In the genomic region with DNA sequence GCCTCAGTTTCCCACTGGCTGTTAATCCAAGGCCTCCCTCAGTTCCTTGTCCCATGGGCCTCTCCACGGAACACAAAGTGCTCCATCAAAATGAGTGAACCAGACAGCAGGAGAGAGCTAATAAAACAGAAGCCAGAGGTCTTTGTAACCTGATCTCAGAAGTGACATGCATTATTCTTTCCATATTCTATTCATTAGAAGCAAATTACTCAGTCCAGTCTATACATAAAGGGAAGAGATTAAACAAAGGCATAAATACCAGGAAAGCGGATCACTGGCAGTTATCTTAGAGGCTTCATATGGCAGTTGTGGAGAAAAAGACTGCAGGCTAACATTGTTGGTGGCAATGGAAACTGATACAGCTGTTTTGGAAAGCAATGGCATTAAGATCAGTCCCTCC, we compare ENCODE assay signal across 12 cellular contexts.
"Had no signal": no experiment of that assay in that cellular context is flagged by ENCODE, and none has a peak within 500 bp of the region (broad histone marks: within the 10 kb centered on the region; RNA-seq: fewer than 3 reads in every experiment).

No MANE protein-coding gene starts in this region.

- H3K4me3 ChIP-seq: cardiac muscle cell, heart right ventricle, left ventricle myocardium inferior, sigmoid colon had no signal

- DNase-seq: activated CD4-positive, alpha-beta T cell treated with anti-CD3 and anti-CD28 coated beads, Interleukin-2, amount 10 ng/mL, durations not matched to agents 7 days and 5 days; activated naive CD4-positive, alpha-beta T cell treated with anti-CD3 and anti-CD28 coated beads, Interleukin-2, amount 10 ng/mL, durations not matched to agents 7 days and 5 days; foreskin melanocyte; heart right ventricle; left ventricle myocardium inferior; sigmoid colon; stimulated activated CD4-positive, alpha-beta T cell treated with anti-CD3 and anti-CD28 coated beads, Interleukin-2, amount 100 ng/mL, for 24 hours; stimulated activated naive CD4-positive, alpha-beta T cell; substantia nigra; trophoblast cell had no signal

- H3K4me1 ChIP-seq: heart right ventricle, left ventricle myocardium inferior, sigmoid colon had no signal

- ATAC-seq: heart right ventricle, WTC11 had no signal

- H3K36me3 ChIP-seq: cardiac muscle cell, heart right ventricle, left ventricle myocardium inferior, sigmoid colon had no signal

- H3K27me3 ChIP-seq: cardiac muscle cell, heart right ventricle, sigmoid colon had no signal

- H3K27ac ChIP-seq: cardiac muscle cell, heart right ventricle, left ventricle myocardium inferior, sigmoid colon had no signal

- H3K9me3 ChIP-seq: sigmoid colon had no signal
